Comparison of ENCODE assay signal across 19 cellular contexts in genomic region chr7:24464846-24465245, GRCh38.
"Had no signal": no experiment of that assay in that cellular context is flagged by ENCODE, and none has a peak within 500 bp of the region (broad histone marks: within the 10 kb centered on the region; RNA-seq: fewer than 3 reads in every experiment).

No MANE protein-coding gene starts in this region.

- H3K9me3 ChIP-seq: SK-N-SH had no signal

- H3K9ac ChIP-seq: SK-N-SH had no signal

- ATAC-seq: HepG2 had no signal

- H3K4me2 ChIP-seq: SK-N-SH had no signal

- DNase-seq: IMR-90, KBM-7, MV-4-11, NCI-H1048, NCI-H1105, NCI-H1417, NCI-H1694, NCI-H187 treated with DMSO at 0.1 percent for 48 hours, NCI-H2081, NCI-H2107, NCI-H2227 treated with DMSO at 0.1 percent for 48 hours, NCI-H524, NCI-H526 treated with DMSO at 0.1 percent for 48 hours, NCI-H748 treated with DMSO at 0.1 percent for 48 hours, SHP77, SK-N-SH, SW 1271 had no signal

- FAIRE-seq: HepG2 had no signal

- H3K27ac ChIP-seq: RWPE1 had no signal
